11 cellular contexts compared by ENCODE assay signal in the genomic region with DNA sequence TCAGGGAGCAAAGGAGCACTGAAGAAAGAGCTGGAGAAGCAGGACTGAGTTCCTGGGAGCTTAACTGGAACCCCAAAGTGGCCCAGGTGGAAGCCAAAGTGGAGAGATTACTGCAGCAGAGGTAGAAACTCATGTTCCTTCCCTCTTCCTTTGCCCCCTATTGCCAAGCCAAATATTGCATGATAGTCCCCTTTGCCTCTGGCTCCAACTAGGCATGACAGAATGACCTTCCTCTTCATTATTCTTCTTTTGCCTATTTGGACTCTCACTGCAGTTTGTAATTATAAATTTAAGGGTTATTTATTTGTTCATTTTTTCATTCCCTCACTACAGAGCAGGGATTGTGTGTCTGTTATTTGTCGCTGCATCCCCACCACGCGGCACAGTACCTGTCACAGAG. TPM values are rescaled to one million over a fixed set of nuclear protein-coding genes. Genes with fewer than 3 reads are reported as not detected.
"Had no signal": no experiment of that assay in that cellular context is flagged by ENCODE, and none has a peak within 500 bp of the region (broad histone marks: within the 10 kb centered on the region; RNA-seq: fewer than 3 reads in every experiment).

No MANE protein-coding gene starts in this region.

- H3K9ac ChIP-seq: GM23248 had no signal

- H3K36me3 ChIP-seq: HAP-1 had no signal

- H3K4me2 ChIP-seq: GM23338 had no signal

- FAIRE-seq: H1, H54 had no signal

- H2AFZ ChIP-seq: GM23248, GM23338 had no signal

- H3K27ac ChIP-seq: GM23248 had no signal

- H3K4me3 ChIP-seq: GM23248, GM23338, HAP-1 had no signal

- ATAC-seq: GM23338, HCT116 had no signal

- H3K4me1 ChIP-seq: HAP-1 had no signal

- H3K9me3 ChIP-seq: HAP-1 had no signal

- DNase-seq: GM23248, GOT3, H7, H9, HCEC 1CT, HFFc6 had no signal

RNA-seq across cellular contexts. Expression of gene SPANXB1, which starts 22.1 kb away (rescaled TPM):
- total RNA-seq: GM23248, GM23338, H1, H7, H9 had no signal
- polyA plus RNA-seq: GM23248 had no signal
